ENCODE assay signal across 35 cellular contexts in genomic region chr10:37826806-37827205, GRCh38.
"Had no signal": no experiment of that assay in that cellular context is flagged by ENCODE, and none has a peak within 500 bp of the region (broad histone marks: within the 10 kb centered on the region; RNA-seq: fewer than 3 reads in every experiment).

No MANE protein-coding gene starts in this region.

- H3K27me3 Mint-ChIP-seq: activated B cell treated with CpG ODN at 0.5 μM for 24 hours; activated CD4-positive, alpha-beta memory T cell treated with anti-CD3 and anti-CD28 coated beads for 36 hours; activated CD4-positive, alpha-beta T cell treated with anti-CD3 and anti-CD28 coated beads, Interleukin-2, amount 10 ng/mL, durations not matched to agents 24 days and 14 days; activated CD8-positive, alpha-beta T cell treated with anti-CD3 and anti-CD28 coated beads for 36 hours; activated naive CD8-positive, alpha-beta T cell treated with anti-CD3 and anti-CD28 coated beads for 36 hours; activated T-helper 17 cell treated with anti-CD3 and anti-CD28 coated beads, Interleukin-2, amount 50 U/mL, for 72 hours had no signal

- H3K4me1 Mint-ChIP-seq: activated B cell treated with CpG ODN at 0.5 μM for 24 hours; activated CD4-positive, alpha-beta T cell treated with anti-CD3 and anti-CD28 coated beads, Interleukin-2, amount 10 ng/mL, durations not matched to agents 24 days and 14 days; activated naive CD8-positive, alpha-beta T cell treated with anti-CD3 and anti-CD28 coated beads for 36 hours; activated T-helper 17 cell treated with anti-CD3 and anti-CD28 coated beads, Interleukin-2, amount 50 U/mL, for 72 hours had no signal

- ATAC-seq: activated CD8-positive, alpha-beta T cell treated with anti-CD3 and anti-CD28 coated beads for 36 hours; activated naive CD4-positive, alpha-beta T cell treated with anti-CD3 and anti-CD28 coated beads, Interleukin-2, amount 50 U/mL, for 72 hours; activated T-cell treated with anti-CD3 and anti-CD28 coated beads, Interleukin-2, amount 50 U/mL, for 4 hours; activated T-cell treated with anti-CD3 and anti-CD28 coated beads, Interleukin-2, amount 50 U/mL, for 72 hours; activated T-helper 17 cell treated with anti-CD3 and anti-CD28 coated beads, Interleukin-2, amount 50 U/mL, for 72 hours; body of pancreas had no signal

- H3K27ac Mint-ChIP-seq: activated B cell treated with CpG ODN at 0.5 μM for 24 hours; activated CD4-positive, alpha-beta memory T cell treated with anti-CD3 and anti-CD28 coated beads for 36 hours; activated CD4-positive, alpha-beta T cell treated with anti-CD3 and anti-CD28 coated beads, Interleukin-2, amount 10 ng/mL, durations not matched to agents 24 days and 14 days; activated CD8-positive, alpha-beta T cell treated with anti-CD3 and anti-CD28 coated beads for 36 hours; activated naive CD4-positive, alpha-beta T cell treated with anti-CD3 and anti-CD28 coated beads for 36 hours; activated naive CD4-positive, alpha-beta T cell treated with anti-CD3 and anti-CD28 coated beads, Interleukin-2, amount 50 U/mL, for 72 hours; activated naive CD8-positive, alpha-beta T cell treated with anti-CD3 and anti-CD28 coated beads for 36 hours; activated T-cell treated with anti-CD3 and anti-CD28 coated beads, Interleukin-2, amount 50 U/mL, for 72 hours; activated T-helper 1 cell treated with anti-CD3 and anti-CD28 coated beads, Interleukin-12 subunit alpha, Interleukin-12 subunit beta, Interleukin-2, Interleukin-4 antibody, amounts not matched to agents 30 ng/mL and 10 ng/mL and 1 ng/mL, durations not matched to agents 14 hours and 24 hours and 36 hours; activated T-helper 17 cell treated with anti-CD3 and anti-CD28 coated beads, Interleukin-2, amount 50 U/mL, for 72 hours; T-helper 1 cell treated with Interleukin-12 subunit alpha and Interleukin-12 subunit beta and Interleukin-4 antibody, amounts not matched to agents 30 μg/mL and 1 μg/mL, for 36 hours; T-helper 2 cell treated with Interferon-gamma antibody and Interleukin-4, amounts not matched to agents 5 μg/mL and 100 μg/mL, for 36 hours had no signal

- H3K4me3 Mint-ChIP-seq: activated B cell treated with CpG ODN at 0.5 μM for 24 hours; activated CD4-positive, alpha-beta memory T cell treated with anti-CD3 and anti-CD28 coated beads for 36 hours; activated CD4-positive, alpha-beta T cell treated with anti-CD3 and anti-CD28 coated beads, Interleukin-2, amount 10 ng/mL, durations not matched to agents 24 days and 14 days; activated CD8-positive, alpha-beta T cell treated with anti-CD3 and anti-CD28 coated beads for 36 hours; activated naive CD4-positive, alpha-beta T cell treated with anti-CD3 and anti-CD28 coated beads for 36 hours; activated naive CD8-positive, alpha-beta T cell treated with anti-CD3 and anti-CD28 coated beads for 36 hours; activated T-cell treated with anti-CD3 and anti-CD28 coated beads, Interleukin-2, amount 50 U/mL, for 4 hours; activated T-cell treated with anti-CD3 and anti-CD28 coated beads, Interleukin-2, amount 50 U/mL, for 72 hours; activated T-helper 1 cell treated with anti-CD3 and anti-CD28 coated beads, Interleukin-12 subunit alpha, Interleukin-12 subunit beta, Interleukin-2, Interleukin-4 antibody, amounts not matched to agents 30 ng/mL and 10 ng/mL and 1 ng/mL, durations not matched to agents 14 hours and 24 hours and 36 hours; activated T-helper 17 cell treated with anti-CD3 and anti-CD28 coated beads, Interleukin-2, amount 50 U/mL, for 72 hours; T-helper 1 cell treated with Interleukin-12 subunit alpha and Interleukin-12 subunit beta and Interleukin-4 antibody, amounts not matched to agents 30 μg/mL and 1 μg/mL, for 36 hours; T-helper 2 cell treated with Interferon-gamma antibody and Interleukin-4, amounts not matched to agents 5 μg/mL and 100 μg/mL, for 36 hours had no signal

- FAIRE-seq: astrocyte, TTC549 had no signal

- DNase-seq: activated B cell treated with CpG ODN at 0.5 μM for 24 hours; activated CD4-positive, alpha-beta memory T cell treated with anti-CD3 and anti-CD28 coated beads for 36 hours; activated CD4-positive, alpha-beta T cell treated with anti-CD3 and anti-CD28 coated beads for 4 hours; activated CD4-positive, alpha-beta T cell treated with anti-CD3 and anti-CD28 coated beads, Interleukin-2, amount 10 ng/mL, durations not matched to agents 24 days and 14 days; activated CD4-positive, alpha-beta T cell treated with anti-CD3 and anti-CD28 coated beads, Interleukin-2, amount 50 U/mL, for 1 hour; activated CD4-positive, alpha-beta T cell treated with anti-CD3 and anti-CD28 coated beads, Interleukin-2, amount 50 U/mL, for 4 hours; activated CD4-positive, CD25-positive, alpha-beta regulatory T cell treated with anti-CD3 and anti-CD28 coated beads, Interleukin-2, amount 50 U/mL, for 72 hours; activated CD8-positive, alpha-beta memory T cell treated with anti-CD3 and anti-CD28 coated beads, Interleukin-2, amount 50 U/mL, for 4 hours; activated CD8-positive, alpha-beta T cell treated with anti-CD3 and anti-CD28 coated beads for 36 hours; activated effector memory CD4-positive, alpha-beta T cell treated with anti-CD3 and anti-CD28 coated beads, Interleukin-2, amount 50 U/mL, for 16 hours; activated gamma-delta T cell treated with Interleukin-2 at 50 U/mL for 16 hours; activated naive CD4-positive, alpha-beta T cell; activated naive CD4-positive, alpha-beta T cell treated with anti-CD3 and anti-CD28 coated beads for 36 hours; activated naive CD4-positive, alpha-beta T cell treated with anti-CD3 and anti-CD28 coated beads, Interleukin-2, amount 50 U/mL, for 16 hours; activated naive CD8-positive, alpha-beta T cell treated with anti-CD3 and anti-CD28 coated beads for 36 hours; activated T-cell treated with anti-CD3 and anti-CD28 coated beads for 4 hours; activated T-cell treated with anti-CD3 and anti-CD28 coated beads, Interleukin-2, amount 50 U/mL, for 1 hour; activated T-cell treated with anti-CD3 and anti-CD28 coated beads, Interleukin-2, amount 50 U/mL, for 4 hours; activated T-cell treated with anti-CD3 and anti-CD28 coated beads, Interleukin-2, amount 50 U/mL, for 72 hours; adrenal gland; amniotic stem cell; aorta; body of pancreas; brain microvascular endothelial cell; central memory CD4-positive, alpha-beta T cell; T-helper 1 cell; T-helper 2 cell; T-helper 9 cell had no signal
